20 cellular contexts compared by ENCODE assay signal in genomic region chrX:10288400-10288799, GRCh38.
"Had no signal": no experiment of that assay in that cellular context is flagged by ENCODE, and none has a peak within 500 bp of the region (broad histone marks: within the 10 kb centered on the region; RNA-seq: fewer than 3 reads in every experiment).

No MANE protein-coding gene starts in this region.

- ATAC-seq: gastrocnemius medialis, heart left ventricle had no signal

- H3K4me1 ChIP-seq: ascending aorta, esophagus muscularis mucosa, gastrocnemius medialis, heart left ventricle, right atrium auricular region had no signal

- DNase-seq: activated CD4-positive, alpha-beta T cell treated with anti-CD3 and anti-CD28 coated beads, Interleukin-2, amount 10 ng/mL, durations not matched to agents 24 days and 14 days; activated CD4-positive, CD25-positive, alpha-beta regulatory T cell; activated CD8-positive, alpha-beta memory T cell treated with anti-CD3 and anti-CD28 coated beads for 24 hours; activated naive CD8-positive, alpha-beta T cell treated with anti-CD3 and anti-CD28 coated beads, Interleukin-2, amount 10 ng/mL, durations not matched to agents 7 days and 5 days; central memory CD4-positive, alpha-beta T cell; effector CD4-positive, alpha-beta T cell; gastrocnemius medialis; heart left ventricle; immature natural killer cell; mesendoderm; nephron progenitor cell; stimulated activated CD4-positive, alpha-beta T cell treated with anti-CD3 and anti-CD28 coated beads, Interleukin-15, amount 100 ng/mL, for 24 hours; stimulated activated CD4-positive, alpha-beta T cell treated with anti-CD3 and anti-CD28 coated beads, Interleukin-4, amount 100 ng/mL, for 1 hour; stimulated activated naive CD4-positive, alpha-beta T cell; substantia nigra had no signal

- H3K4me3 ChIP-seq: ascending aorta, coronary artery, esophagus muscularis mucosa, gastrocnemius medialis, heart left ventricle, right atrium auricular region, skin epidermis had no signal

- H3K27ac ChIP-seq: ascending aorta, coronary artery, esophagus muscularis mucosa, gastrocnemius medialis, heart left ventricle, right atrium auricular region, skin epidermis had no signal

- H3K36me3 ChIP-seq: ascending aorta, esophagus muscularis mucosa, gastrocnemius medialis, heart left ventricle, right atrium auricular region had no signal

- H3K27me3 ChIP-seq: ascending aorta, esophagus muscularis mucosa, gastrocnemius medialis, right atrium auricular region had no signal

- H3K9me3 ChIP-seq: ascending aorta, gastrocnemius medialis, right atrium auricular region had no signal
